In genomic region chr2:121818546-121818945, GRCh38 we compare ENCODE assay signal across 16 cellular contexts.
"Had no signal": no experiment of that assay in that cellular context is flagged by ENCODE, and none has a peak within 500 bp of the region (broad histone marks: within the 10 kb centered on the region; RNA-seq: fewer than 3 reads in every experiment).

No MANE protein-coding gene starts in this region.

- H3K4me2 ChIP-seq: hepatocyte had no signal

- DNase-seq: activated CD4-positive, alpha-beta memory T cell treated with anti-CD3 and anti-CD28 coated beads, Interleukin-2, amount 10 ng/mL, durations not matched to agents 7 days and 5 days; activated CD4-positive, alpha-beta T cell treated with anti-CD3 and anti-CD28 coated beads for 48 hours; activated CD4-positive, CD25-positive, alpha-beta regulatory T cell; activated CD8-positive, alpha-beta memory T cell treated with anti-CD3 and anti-CD28 coated beads, Interleukin-2, amount 10 ng/mL, durations not matched to agents 7 days and 5 days; activated naive CD8-positive, alpha-beta T cell treated with anti-CD3 and anti-CD28 coated beads, Interleukin-2, amount 10 ng/mL, durations not matched to agents 7 days and 5 days; anterior cingulate cortex; caudate nucleus; effector memory CD8-positive, alpha-beta T cell; left cardiac atrium; lower lobe of right lung; nucleus accumbens; posterior cingulate gyrus; stimulated activated naive CD4-positive, alpha-beta T cell; thyroid gland had no signal

- H3K27me3 ChIP-seq: hepatocyte, thyroid gland had no signal

- H3K9me3 ChIP-seq: thyroid gland had no signal

- H2AFZ ChIP-seq: hepatocyte had no signal

- H3K4me3 ChIP-seq: hepatocyte, lower lobe of right lung, thyroid gland had no signal

- H3K4me1 ChIP-seq: lower lobe of right lung, thyroid gland had no signal

- H3K79me2 ChIP-seq: hepatocyte had no signal

- ATAC-seq: activated CD8-positive, alpha-beta memory T cell treated with anti-CD3 and anti-CD28 coated beads, Interleukin-2, amount 10 ng/mL, durations not matched to agents 7 days and 5 days; effector memory CD8-positive, alpha-beta T cell; left cardiac atrium; natural killer cell treated with Interleukin-12 subunit alpha and Interleukin-12 subunit beta and Interleukin-15 and Interleukin-18, amount 100 ng/mL, for 72 hours had no signal

- H3K27ac ChIP-seq: hepatocyte, lower lobe of right lung, thyroid gland had no signal

- H3K36me3 ChIP-seq: lower lobe of right lung, thyroid gland had no signal
